18 cellular contexts compared by ENCODE assay signal in the genomic region with DNA sequence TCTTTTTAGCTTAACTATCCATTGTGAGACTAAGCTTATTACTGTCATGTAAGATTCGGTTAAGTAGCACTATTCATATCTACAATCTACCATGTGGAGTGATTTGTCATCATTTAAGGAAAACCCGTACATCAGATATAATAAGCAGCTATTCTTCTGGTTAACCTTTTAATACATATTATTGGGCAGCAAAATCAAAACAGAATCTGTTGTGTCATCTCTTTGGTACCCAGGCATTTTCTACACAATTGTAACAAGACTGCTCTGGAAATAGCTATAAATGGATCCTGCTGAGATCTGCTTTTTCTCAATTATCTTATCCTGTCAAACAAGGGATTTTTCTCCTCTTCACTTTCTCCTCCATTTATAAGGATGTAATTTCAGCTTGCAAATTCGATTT.
DNase-seq lines count a peak whose midpoint lies in the region; ATAC-seq, FAIRE-seq and TF ChIP-seq lines count a peak whose summit lies in the region.
"Had no signal": no experiment of that assay in that cellular context is flagged by ENCODE, and none has a peak within 500 bp of the region (broad histone marks: within the 10 kb centered on the region; RNA-seq: fewer than 3 reads in every experiment).

No MANE protein-coding gene starts in this region.

- no peak overlapping the region for H2BK12ac ChIP-seq in H1 (ENCODE audit: low read depth, low read length)

- CTCF ChIA-PET in H1 (lab: Charles Lee; ENCODE audit: partially characterized antibody) = no interaction called here

- POLR2A ChIA-PET in H1 (lab: Charles Lee; ENCODE audit: partially characterized antibody) = no interaction called here

- H3K4ac ChIP-seq in H1 (replicated peaks; ENCODE audit: insufficient read length, low read depth, low read length) = no peak overlapping the region

- H3K14ac ChIP-seq in H1 (ENCODE audit: insufficient read length) = no peak overlapping the region

- no peak for TF ChIP-seq EP300 in H1 (IDR thresholded peaks at IDR 0.05; ENCODE audit: borderline replicate concordance in 1 of 2, low read depth in 2 of 2, low read length in 2 of 2)

- DNase-seq in HTR-8/SVneo (ENCODE audit: insufficient read length, low spot score) (no peak), H1 (ENCODE audit: low read depth in 1 of 2, low spot score in 2 of 2) (no peak), NCI-H774 (lab: John Stamatoyannopoulos, UW) (no peak)
- no peak for DNase-seq in activated T-cell treated with anti-CD3 and anti-CD28 coated beads, Interleukin-2, amount 50 U/mL, for 48 hours
- DNase-seq: 8988T; C1 segment of cervical spinal cord; Calu3; CD4-positive, alpha-beta memory T cell; COR-L47; DMS53; DMS79 treated with DMSO at 0.1 percent for 48 hours; GF-D8; GM23248; H9 had no signal

- H4K8ac ChIP-seq in H1 (ENCODE audit: extremely low read depth, insufficient read depth, low read length) = no peak overlapping the region

- TF ChIP-seq RAD21 in H1 (IDR thresholded peaks at IDR 0.05 in 1 of 2, conservative IDR thresholded peaks at IDR 0.05 in 1 of 2; ENCODE audit: low read depth in 2 of 2, low read length in 2 of 2) = no peak

- 79% methylated on average over 3 of the region's 3 CpGs; no CpG with 5 or more reads in 1 of the 2 experiments for WGBS in H1 (ENCODE audit: extremely low coverage in 1 of 2, insufficient coverage in 1 of 2, insufficient read length in 1 of 2, insufficient replicate concordance in 2 of 2, low coverage in 1 of 2, low lambda C conversion rate in 2 of 2, missing lambda C conversion rate in 1 of 2), 2 experiments

- no peak overlapping the region for H3K27ac ChIP-seq in H1 (ENCODE audit: low read depth, low read length)
- H3K27ac ChIP-seq: GM23248 had no signal

- no peak overlapping the region for H4K5ac ChIP-seq in H1 (ENCODE audit: insufficient read length, low read depth, low read length)

- no peaks in the 10 kb centered on the region for H3K27me3 ChIP-seq in H1 (replicated peaks in 1 of 4; ENCODE audit: control insufficient read depth in 3 of 4, extremely low read depth in 1 of 4, insufficient read depth in 3 of 4, low read length in 3 of 4)

- H2AFZ ChIP-seq in H1 (ENCODE audit: low read length) = no peak overlapping the region
- H2AFZ ChIP-seq: GM23248 had no signal

- H3K23me2 ChIP-seq in H1 (ENCODE audit: low read depth, low read length) = no peaks in the 10 kb centered on the region

- ATAC-seq in SK-N-SH treated with all-trans-retinoic acid at 6 μM for 48 hours = peak; percentile 88
- no peak for ATAC-seq in GM21786 (IDR thresholded peaks at IDR 0.05; ENCODE audit: unreplicated experiment)
- ATAC-seq: HCT116 had no signal

- no peaks in the 10 kb centered on the region for H3K79me1 ChIP-seq in H1 (ENCODE audit: low read depth, low read length)

- peak; percentile 40 for FAIRE-seq in HTR-8/SVneo (lab: Jason Lieb, UNC)
- FAIRE-seq in H1 (lab: Jason Lieb, UNC) = peak; percentile 7
- FAIRE-seq: GM18507 had no signal

- no peak overlapping the region for H3K4me2 ChIP-seq in H1 (ENCODE audit: insufficient read depth in 1 of 2, low read depth in 2 of 2, low read length in 2 of 2)

- no peak overlapping the region for H2BK120ac ChIP-seq in H1 (replicated peaks; ENCODE audit: low read depth, low read length)

- no peak overlapping the region for H3K23ac ChIP-seq in H1 (ENCODE audit: insufficient read length)

- no peak overlapping the region for H4K91ac ChIP-seq in H1 (replicated peaks; ENCODE audit: insufficient read length, low read length)

- no peaks in the 10 kb centered on the region for H3K36me3 ChIP-seq in H1 (ENCODE audit: control insufficient read depth in 2 of 4, insufficient read depth in 4 of 4, low read length in 3 of 4)

- H3K9ac ChIP-seq in H1 (replicated peaks in 1 of 4; ENCODE audit: extremely low read depth in 1 of 4, low read depth in 3 of 4, low read length in 3 of 4) = no peak overlapping the region
- H3K9ac ChIP-seq: GM23248 had no signal

- H4K20me1 ChIP-seq in H1 (replicated peaks in 1 of 2; ENCODE audit: control insufficient read depth in 1 of 2, insufficient read depth in 2 of 2, low read length in 2 of 2) = no peaks in the 10 kb centered on the region

- H3K56ac ChIP-seq in H1 (replicated peaks; ENCODE audit: insufficient read length, low read depth, low read length) = no peak overlapping the region

- TF ChIP-seq CTCF in H1 (IDR thresholded peaks at IDR 0.05; ENCODE audit: control extremely low read depth in 1 of 3, insufficient read depth in 1 of 3, low read depth in 1 of 3, low read length in 3 of 3) = no peak

- H2AK5ac ChIP-seq in H1 (ENCODE audit: low read depth, low read length) = no peak overlapping the region

- TF ChIP-seq POLR2A in H1 (IDR thresholded peaks at IDR 0.05; ENCODE audit: control extremely low read depth in 1 of 2, low read depth in 2 of 2, low read length in 2 of 2) = no peak

- H2BK15ac ChIP-seq in H1 (ENCODE audit: low read length) = no peak overlapping the region

- H2BK5ac ChIP-seq in H1 (ENCODE audit: low read depth, low read length) = no peak overlapping the region

- no peak overlapping the region for H3K18ac ChIP-seq in H1 (ENCODE audit: extremely low read depth, low read length)

- H3K4me1 ChIP-seq in H1 (replicated peaks in 1 of 4; ENCODE audit: control insufficient read depth in 3 of 4, insufficient read depth in 4 of 4, low read length in 3 of 4) = no peaks in the 10 kb centered on the region

- H3K79me2 ChIP-seq in H1 (ENCODE audit: control insufficient read depth in 1 of 2, insufficient read depth in 2 of 2, low read length in 2 of 2) = no peaks in the 10 kb centered on the region

- no peak overlapping the region for H2BK20ac ChIP-seq in H1 (ENCODE audit: low read length)

- no peaks in the 10 kb centered on the region for H3K9me3 ChIP-seq in H1 (ENCODE audit: insufficient read depth in 2 of 2, low read depth in 1 of 2, low read length in 1 of 2)

- no peak overlapping the region for H3K4me3 ChIP-seq in H1 (ENCODE audit: extremely low read depth in 1 of 4, insufficient read depth in 2 of 4, low read depth in 3 of 4, low read length in 4 of 4)
- H3K4me3 ChIP-seq: GM23248 had no signal

TF ChIP-seq in SK-N-SH treated with all-trans-retinoic acid at 6 μM for 48 hours, 23 proteins besides CTCF, POLR2A, EP300 and RAD21:
- TF ChIP-seq BACH2 (CRISPR knock-in tag; IDR thresholded peaks at IDR 0.05; ENCODE audit: borderline replicate concordance) (no peak), TOX (CRISPR knock-in tag; IDR thresholded peaks at IDR 0.05; ENCODE audit: borderline replicate concordance) (peak; percentile 49; the same call in 1 of the 2 replicates), ARNTL (CRISPR knock-in tag; IDR thresholded peaks at IDR 0.05; ENCODE audit: borderline replicate concordance, low read depth) (no peak), ISL1 (CRISPR knock-in tag; IDR thresholded peaks at IDR 0.05) (peak; percentile 77), ZC3H10 (CRISPR knock-in tag; IDR thresholded peaks at IDR 0.05) (peak; percentile 82), PPARA (CRISPR knock-in tag; IDR thresholded peaks at IDR 0.05; ENCODE audit: borderline replicate concordance) (no peak)

TF ChIP-seq in H1, 55 proteins besides CTCF, POLR2A, EP300 and RAD21:
- TF ChIP-seq SAP30 (IDR thresholded peaks at IDR 0.05; ENCODE audit: insufficient read depth, insufficient replicate concordance, low read length) (no peak), RBBP5 (IDR thresholded peaks at IDR 0.05; ENCODE audit: borderline replicate concordance, low read depth, low read length) (no peak), HDAC2 (IDR thresholded peaks at IDR 0.05; ENCODE audit: borderline replicate concordance in 1 of 2, low read depth in 2 of 2, low read length in 2 of 2) (no peak), TCF12 (IDR thresholded peaks at IDR 0.05; ENCODE audit: low read depth, low read length) (no peak), CBX8 (IDR thresholded peaks at IDR 0.05; ENCODE audit: borderline replicate concordance, low read depth, low read length) (no peak), SP1 (IDR thresholded peaks at IDR 0.05; ENCODE audit: low read depth, low read length) (no peak), EGR1 (IDR thresholded peaks at IDR 0.05; ENCODE audit: borderline replicate concordance, low read depth, low read length) (no peak), TBP (IDR thresholded peaks at IDR 0.05; ENCODE audit: low read depth, low read length) (no peak), SP4 (IDR thresholded peaks at IDR 0.05; ENCODE audit: low read length) (no peak), HDAC6 (IDR thresholded peaks at IDR 0.05; ENCODE audit: low read depth, low read length) (no peak)
TF ChIP-seq in H1: peak in this region for 0.
